ENCODE assay signal across 11 cellular contexts in genomic region chr20:36819662-36820061, GRCh38. TPM values are rescaled to one million over a fixed set of nuclear protein-coding genes. Genes with fewer than 3 reads are reported as not detected.
DNase-seq lines count a peak whose midpoint lies in the region; ATAC-seq and TF ChIP-seq lines count a peak whose summit lies in the region.
"Had no signal": no experiment of that assay in that cellular context is flagged by ENCODE, and none has a peak within 500 bp of the region (broad histone marks: within the 10 kb centered on the region; RNA-seq: fewer than 3 reads in every experiment).

No MANE protein-coding gene starts in this region.

- no peaks in the 10 kb centered on the region for H3K36me3 ChIP-seq in neural progenitor cell

- no peak for TF ChIP-seq CTCF in neural progenitor cell (IDR thresholded peaks at IDR 0.05)

- no peak overlapping the region for H2AFZ ChIP-seq in neural progenitor cell (replicated peaks)

- intact Hi-C loops in dendritic cell treated with granulocyte-macrophage colony-stimulating factor and Interleukin-4, amounts not matched to agents 40 ng/mL and 50 ng/mL, for 4 days (cut with micrococcal nuclease): no loop called here

- H3K79me2 ChIP-seq in neural progenitor cell (ENCODE audit: low read depth): no peaks in the 10 kb centered on the region

- H3K27ac ChIP-seq in neural progenitor cell: peak overlapping the region; percentile 80

- H3K27me3 Mint-ChIP-seq in dendritic cell treated with granulocyte-macrophage colony-stimulating factor and Interleukin-4, amounts not matched to agents 40 ng/mL and 50 ng/mL, for 4 days: no peaks in the 10 kb centered on the region
- peaks cover 3% of the 10 kb centered on the region for H3K27me3 Mint-ChIP-seq in neural progenitor cell (ENCODE audit: insufficient read depth, low read depth)

- no peak overlapping the region for H3K9ac ChIP-seq in neural progenitor cell

- peaks cover 92% of the 10 kb centered on the region for H3K36me3 Mint-ChIP-seq in dendritic cell treated with granulocyte-macrophage colony-stimulating factor and Interleukin-4, amounts not matched to agents 40 ng/mL and 50 ng/mL, for 4 days (ENCODE audit: low read depth)
- peaks cover 20% of the 10 kb centered on the region for H3K36me3 Mint-ChIP-seq in neural progenitor cell

- H4K20me1 ChIP-seq in neural progenitor cell (ENCODE audit: low read depth): peaks cover 13% of the 10 kb centered on the region

- peaks cover 20% of the 10 kb centered on the region for H3K4me1 ChIP-seq in neural progenitor cell

- no peak overlapping the region for H3K4me3 ChIP-seq in neural progenitor cell

- H3K9me3 ChIP-seq in neural progenitor cell (ENCODE audit: low read depth): no peaks in the 10 kb centered on the region

- peaks cover 7% of the 10 kb centered on the region for H3K4me1 Mint-ChIP-seq in dendritic cell treated with granulocyte-macrophage colony-stimulating factor and Interleukin-4, amounts not matched to agents 40 ng/mL and 50 ng/mL, for 4 days (ENCODE audit: low read depth)
- H3K4me1 Mint-ChIP-seq in neural progenitor cell: peaks cover 13% of the 10 kb centered on the region

- peak overlapping the region; percentile 28 for H3K27ac Mint-ChIP-seq in dendritic cell treated with granulocyte-macrophage colony-stimulating factor and Interleukin-4, amounts not matched to agents 40 ng/mL and 50 ng/mL, for 4 days
- H3K27ac Mint-ChIP-seq in neural progenitor cell: peak overlapping the region; percentile 17
- H3K27ac Mint-ChIP-seq: CD8-positive, alpha-beta T cell had no signal

- no peaks in the 10 kb centered on the region for H3K27me3 ChIP-seq in neural progenitor cell

- peak; percentile 25 for DNase-seq in DMS153 treated with DMSO at 0.1 percent for 48 hours (lab: John Stamatoyannopoulos, UW; ENCODE audit: unreplicated experiment)
- peak; percentile 35 to 48 for DNase-seq in NCI-H187 (lab: John Stamatoyannopoulos, UW)
- peak; percentile 50 for DNase-seq in neural progenitor cell (ENCODE audit: low spot score)
- no peak for DNase-seq in occipital lobe (lab: John Stamatoyannopoulos, UW)
- no peak for DNase-seq in activated CD8-positive, alpha-beta memory T cell treated with anti-CD3 and anti-CD28 coated beads, Interleukin-2, amount 50 U/mL, for 48 hours
- no peak for DNase-seq in DMS53 (lab: John Stamatoyannopoulos, UW)
- DNase-seq: CD8-positive, alpha-beta T cell; NCI-H748 treated with DMSO at 0.1 percent for 48 hours; T-helper 1 cell had no signal

- no peak for ATAC-seq in GM18909 (IDR thresholded peaks at IDR 0.05; ENCODE audit: poor library complexity, unreplicated experiment)
- ATAC-seq: CD8-positive, alpha-beta T cell had no signal

- H3K4me3 Mint-ChIP-seq in dendritic cell treated with granulocyte-macrophage colony-stimulating factor and Interleukin-4, amounts not matched to agents 40 ng/mL and 50 ng/mL, for 4 days: no peak overlapping the region
- H3K4me3 Mint-ChIP-seq in neural progenitor cell: no peak overlapping the region
- H3K4me3 Mint-ChIP-seq: CD8-positive, alpha-beta T cell had no signal

- H3F3A ChIP-seq in neural progenitor cell (ENCODE audit: low read depth): peaks cover 13% of the 10 kb centered on the region

- H3K9me3 Mint-ChIP-seq in dendritic cell treated with granulocyte-macrophage colony-stimulating factor and Interleukin-4, amounts not matched to agents 40 ng/mL and 50 ng/mL, for 4 days: no peaks in the 10 kb centered on the region
- H3K9me3 Mint-ChIP-seq in neural progenitor cell: no peaks in the 10 kb centered on the region
- H3K9me3 Mint-ChIP-seq: CD8-positive, alpha-beta T cell had no signal

- peak overlapping the region; percentile 51 for H3K4me2 ChIP-seq in neural progenitor cell

RNA-seq across cellular contexts. Expression of gene DSN1, which starts 46.1 kb away (rescaled TPM):
- total RNA-seq in neural progenitor cell (ENCODE audit: low replicate concordance) (34.4 and 48.2 TPM in 2 replicates), occipital lobe (4.7 TPM)

RNA-seq across cellular contexts. Expression of gene TLDC2, which starts 56.3 kb away (rescaled TPM):
- 2.4 and 3.8 TPM in 2 replicates for total RNA-seq in neural progenitor cell (ENCODE audit: low replicate concordance)
- 0.31 TPM for total RNA-seq in occipital lobe
- total RNA-seq: CD8-positive, alpha-beta T cell had no signal

Comparison
In these comparisons a context has a peak if more than half of its experiments do, and no peak if none do; other contexts are left out.
1. DNase-seq: peak in DMS153 treated with DMSO at 0.1 percent for 48 hours (single experiment), NCI-H187 (2 of 2) and neural progenitor cell (single experiment); none in occipital lobe (single experiment), activated CD8-positive, alpha-beta memory T cell treated with anti-CD3 and anti-CD28 coated beads, Interleukin-2, amount 50 U/mL, for 48 hours (single experiment) and DMS53 (single experiment).